Comparison of ENCODE assay signal across 24 cellular contexts in genomic region chr18:62795813-62796212, GRCh38.
"Had no signal": no experiment of that assay in that cellular context is flagged by ENCODE, and none has a peak within 500 bp of the region (broad histone marks: within the 10 kb centered on the region; RNA-seq: fewer than 3 reads in every experiment).

No MANE protein-coding gene starts in this region.

- H3K9me3 ChIP-seq: mucosa of descending colon, ovary, right atrium auricular region, stomach, thoracic aorta had no signal

- H3K36me3 ChIP-seq: neural progenitor cell, ovary, right atrium auricular region, stomach, thoracic aorta had no signal

- FAIRE-seq: colon, endothelial cell of umbilical vein, small intestine had no signal

- H3K27ac ChIP-seq: neural progenitor cell, ovary, right atrium auricular region, stomach, thoracic aorta had no signal

- DNase-seq: cerebellar nuclear complex; effector memory CD8-positive, alpha-beta T cell; erythroblast; foreskin melanocyte; head of caudate nucleus; hippocampal formation; kidney glomerular epithelial cell; mammary epithelial cell; mucosa of descending colon; natural killer cell; nucleus accumbens; ovary; stimulated activated CD4-positive, alpha-beta T cell treated with anti-CD3 and anti-CD28 coated beads, Interleukin-12 subunit alpha, Interleukin-12 subunit beta, amount 100 ng/mL, for 4 hours; stimulated activated CD4-positive, alpha-beta T cell treated with anti-CD3 and anti-CD28 coated beads, Interleukin-2, amount 100 ng/mL, for 48 hours; stomach; substantia nigra; trophoblast cell had no signal

- H3K27me3 Mint-ChIP-seq: dendritic cell treated with granulocyte-macrophage colony-stimulating factor and Interleukin-4, amounts not matched to agents 40 ng/mL and 50 ng/mL, for 4 days; effector memory CD8-positive, alpha-beta T cell had no signal

- H2AFZ ChIP-seq: neural progenitor cell had no signal

- H3K27ac Mint-ChIP-seq: dendritic cell treated with granulocyte-macrophage colony-stimulating factor and Interleukin-4, amounts not matched to agents 40 ng/mL and 50 ng/mL, for 4 days; natural killer cell; neural progenitor cell had no signal

- H3K9ac ChIP-seq: neural progenitor cell had no signal

- H3K4me3 ChIP-seq: mucosa of descending colon, neural progenitor cell, ovary, right atrium auricular region, stomach, thoracic aorta had no signal

- H3K4me2 ChIP-seq: neural progenitor cell had no signal

- H3K4me3 Mint-ChIP-seq: dendritic cell treated with granulocyte-macrophage colony-stimulating factor and Interleukin-4, amounts not matched to agents 40 ng/mL and 50 ng/mL, for 4 days; effector memory CD8-positive, alpha-beta T cell; natural killer cell; neural progenitor cell had no signal

- H3K27me3 ChIP-seq: neural progenitor cell, ovary, right atrium auricular region, stomach had no signal

- ATAC-seq: effector memory CD8-positive, alpha-beta T cell; natural killer cell had no signal

- H3K36me3 Mint-ChIP-seq: natural killer cell had no signal

- H3K9me3 Mint-ChIP-seq: dendritic cell treated with granulocyte-macrophage colony-stimulating factor and Interleukin-4, amounts not matched to agents 40 ng/mL and 50 ng/mL, for 4 days; effector memory CD8-positive, alpha-beta T cell; natural killer cell had no signal
